ENCODE assay signal across 23 cellular contexts in the genomic region with DNA sequence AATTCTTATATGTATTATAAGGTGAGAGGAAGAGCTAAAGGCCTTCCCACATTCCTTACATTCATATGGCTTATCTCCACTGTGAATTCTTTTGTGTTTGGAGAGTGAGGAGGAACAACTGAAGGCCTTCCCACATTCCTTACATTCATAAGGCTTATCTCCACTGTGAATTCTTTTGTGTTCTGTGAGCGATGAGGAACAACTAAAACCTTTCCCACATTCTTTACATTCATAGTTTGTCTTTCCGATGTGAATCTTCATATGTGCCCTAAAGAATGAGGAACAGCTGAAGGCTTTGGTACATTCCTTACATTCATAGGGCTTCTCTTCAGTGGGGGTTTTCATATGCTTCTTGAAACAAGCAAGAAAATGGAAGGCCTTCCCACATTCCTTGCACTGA. TPM values are rescaled to one million over a fixed set of nuclear protein-coding genes. Genes with fewer than 3 reads are reported as not detected.
"Had no signal": no experiment of that assay in that cellular context is flagged by ENCODE, and none has a peak within 500 bp of the region (broad histone marks: within the 10 kb centered on the region; RNA-seq: fewer than 3 reads in every experiment).

No MANE protein-coding gene starts in this region.

- ATAC-seq: activated T-cell treated with anti-CD3 and anti-CD28 coated beads, Interleukin-2, amount 50 U/mL, for 72 hours; heart left ventricle; naive thymus-derived CD4-positive, alpha-beta T cell had no signal

- H3K27me3 Mint-ChIP-seq: activated CD4-positive, alpha-beta memory T cell treated with anti-CD3 and anti-CD28 coated beads, Interleukin-2, amount 10 ng/mL, durations not matched to agents 7 days and 5 days; activated naive CD8-positive, alpha-beta T cell treated with anti-CD3 and anti-CD28 coated beads for 36 hours; naive thymus-derived CD4-positive, alpha-beta T cell; stimulated activated naive CD8-positive, alpha-beta T cell treated with anti-CD3 and anti-CD28 coated beads, Interleukin-15, Interleukin-2, amounts not matched to agents 100 ng/mL and 50 ng/mL, for 24 hours had no signal

- H2AFZ ChIP-seq: parathyroid adenoma had no signal

- H3K79me2 ChIP-seq: parathyroid adenoma had no signal

- DNase-seq: activated CD4-positive, alpha-beta memory T cell treated with anti-CD3 and anti-CD28 coated beads, Interleukin-2, amount 10 ng/mL, durations not matched to agents 7 days and 5 days; activated CD8-positive, alpha-beta memory T cell treated with anti-CD3 and anti-CD28 coated beads, Interleukin-2, amount 50 U/mL, for 4 hours; activated gamma-delta T cell treated with Interleukin-2 at 50 U/mL for 16 hours; activated naive CD8-positive, alpha-beta T cell treated with anti-CD3 and anti-CD28 coated beads for 36 hours; activated T-cell treated with anti-CD3 and anti-CD28 coated beads, Interleukin-2, amount 50 U/mL, for 72 hours; aorta; heart left ventricle; kidney; midbrain; naive thymus-derived CD4-positive, alpha-beta T cell; stimulated activated CD4-positive, alpha-beta T cell treated with anti-CD3 and anti-CD28 coated beads, Interleukin-15, amount 100 ng/mL, for 24 hours; stimulated activated CD4-positive, alpha-beta T cell treated with anti-CD3 and anti-CD28 coated beads, Interleukin-4, amount 100 ng/mL, for 24 hours; T1000; tibial artery had no signal

- H3K4me3 Mint-ChIP-seq: activated CD4-positive, alpha-beta memory T cell treated with anti-CD3 and anti-CD28 coated beads, Interleukin-2, amount 10 ng/mL, durations not matched to agents 7 days and 5 days; activated naive CD8-positive, alpha-beta T cell treated with anti-CD3 and anti-CD28 coated beads for 36 hours; activated T-cell treated with anti-CD3 and anti-CD28 coated beads, Interleukin-2, amount 50 U/mL, for 72 hours; stimulated activated naive CD8-positive, alpha-beta T cell treated with anti-CD3 and anti-CD28 coated beads, Interleukin-15, Interleukin-2, amounts not matched to agents 100 ng/mL and 50 ng/mL, for 24 hours had no signal

- H3K27ac ChIP-seq: heart left ventricle, parathyroid adenoma, tibial artery, vagina, VCaP had no signal

- H3K4me1 ChIP-seq: heart left ventricle, parathyroid adenoma, tibial artery, vagina had no signal

- H3K27me3 ChIP-seq: heart left ventricle, tibial artery, vagina had no signal

- H3K27ac Mint-ChIP-seq: activated CD4-positive, alpha-beta memory T cell treated with anti-CD3 and anti-CD28 coated beads, Interleukin-2, amount 10 ng/mL, durations not matched to agents 7 days and 5 days; activated naive CD8-positive, alpha-beta T cell treated with anti-CD3 and anti-CD28 coated beads for 36 hours; activated T-cell treated with anti-CD3 and anti-CD28 coated beads, Interleukin-2, amount 50 U/mL, for 72 hours; naive thymus-derived CD4-positive, alpha-beta T cell; stimulated activated naive CD8-positive, alpha-beta T cell treated with anti-CD3 and anti-CD28 coated beads, Interleukin-15, Interleukin-2, amounts not matched to agents 100 ng/mL and 50 ng/mL, for 24 hours had no signal

- H3K4me1 Mint-ChIP-seq: activated CD4-positive, alpha-beta memory T cell treated with anti-CD3 and anti-CD28 coated beads, Interleukin-2, amount 10 ng/mL, durations not matched to agents 7 days and 5 days; activated naive CD8-positive, alpha-beta T cell treated with anti-CD3 and anti-CD28 coated beads for 36 hours had no signal

- H3K9ac ChIP-seq: parathyroid adenoma had no signal

- H3K4me3 ChIP-seq: heart left ventricle, tibial artery, vagina had no signal

RNA-seq across cellular contexts. Expression of gene OR7E24, which starts 45.6 kb away (rescaled TPM):
- total RNA-seq: activated CD4-positive, alpha-beta memory T cell treated with anti-CD3 and anti-CD28 coated beads, Interleukin-2, amount 10 ng/mL, durations not matched to agents 7 days and 5 days; activated naive CD8-positive, alpha-beta T cell treated with anti-CD3 and anti-CD28 coated beads for 36 hours; activated T-cell treated with anti-CD3 and anti-CD28 coated beads, Interleukin-2, amount 50 U/mL, for 72 hours; aorta; fibroblast of lung; frontal cortex; heart left ventricle; kidney; lower leg skin; naive thymus-derived CD4-positive, alpha-beta T cell; renal cortical epithelial cell; skeletal muscle tissue; vagina had no signal
- polyA plus RNA-seq: aorta; fibroblast of lung; heart left ventricle; naive thymus-derived CD4-positive, alpha-beta T cell had no signal
